ENCODE assay signal across 1 cellular context in the genomic region with DNA sequence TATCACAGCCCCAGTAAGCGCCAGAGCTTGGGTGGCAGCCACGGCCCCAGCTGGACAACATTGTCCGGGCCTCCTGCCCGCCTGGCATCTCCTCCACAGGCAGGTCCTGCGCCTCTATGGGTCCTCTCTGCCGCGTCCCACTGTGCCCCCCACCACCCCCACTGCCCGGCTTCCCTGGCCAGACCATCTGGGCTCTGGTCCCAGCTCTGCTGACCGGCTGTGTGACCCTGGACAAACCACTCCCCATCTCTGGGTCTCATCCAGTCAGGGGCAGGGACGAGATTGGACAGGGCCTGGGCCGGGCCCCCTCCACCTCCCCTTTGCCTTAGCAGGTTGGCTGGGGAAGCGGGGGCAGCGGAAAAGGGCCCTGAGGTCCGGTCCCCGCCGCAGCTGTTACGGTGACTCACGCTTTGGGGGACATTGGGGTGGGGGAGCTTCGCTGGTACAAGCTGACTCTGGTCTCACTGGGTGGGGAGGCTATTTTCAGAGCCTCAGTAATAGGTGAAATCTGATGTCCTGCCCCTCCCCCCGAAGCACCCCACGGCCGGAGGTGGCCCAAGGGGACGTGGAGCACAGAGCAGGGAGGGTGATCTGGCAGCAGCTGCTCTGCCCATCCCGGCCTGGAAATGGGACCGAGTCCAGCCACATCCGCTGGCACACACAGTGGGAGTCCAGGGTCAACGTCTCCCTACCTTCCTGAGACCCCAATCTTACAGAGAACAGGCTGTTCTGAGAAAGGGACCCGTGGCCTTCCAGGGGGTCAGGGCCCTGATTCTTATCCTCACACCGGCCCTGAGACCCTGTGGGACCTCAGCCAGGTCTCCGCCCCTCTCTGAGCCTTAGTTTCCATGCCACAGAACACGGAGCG.
A peak's percentile ranks its signal among the peaks of the same experiment; 100 is the strongest.
TF ChIP-seq lines count a peak whose summit lies in the region.

No MANE protein-coding gene starts in this region.

TF ChIP-seq in K562, 482 proteins besides CTCF, POLR2A, EP300 and RAD21 (continued from another document and continues in another):
- TF ChIP-seq, protein P1, sequence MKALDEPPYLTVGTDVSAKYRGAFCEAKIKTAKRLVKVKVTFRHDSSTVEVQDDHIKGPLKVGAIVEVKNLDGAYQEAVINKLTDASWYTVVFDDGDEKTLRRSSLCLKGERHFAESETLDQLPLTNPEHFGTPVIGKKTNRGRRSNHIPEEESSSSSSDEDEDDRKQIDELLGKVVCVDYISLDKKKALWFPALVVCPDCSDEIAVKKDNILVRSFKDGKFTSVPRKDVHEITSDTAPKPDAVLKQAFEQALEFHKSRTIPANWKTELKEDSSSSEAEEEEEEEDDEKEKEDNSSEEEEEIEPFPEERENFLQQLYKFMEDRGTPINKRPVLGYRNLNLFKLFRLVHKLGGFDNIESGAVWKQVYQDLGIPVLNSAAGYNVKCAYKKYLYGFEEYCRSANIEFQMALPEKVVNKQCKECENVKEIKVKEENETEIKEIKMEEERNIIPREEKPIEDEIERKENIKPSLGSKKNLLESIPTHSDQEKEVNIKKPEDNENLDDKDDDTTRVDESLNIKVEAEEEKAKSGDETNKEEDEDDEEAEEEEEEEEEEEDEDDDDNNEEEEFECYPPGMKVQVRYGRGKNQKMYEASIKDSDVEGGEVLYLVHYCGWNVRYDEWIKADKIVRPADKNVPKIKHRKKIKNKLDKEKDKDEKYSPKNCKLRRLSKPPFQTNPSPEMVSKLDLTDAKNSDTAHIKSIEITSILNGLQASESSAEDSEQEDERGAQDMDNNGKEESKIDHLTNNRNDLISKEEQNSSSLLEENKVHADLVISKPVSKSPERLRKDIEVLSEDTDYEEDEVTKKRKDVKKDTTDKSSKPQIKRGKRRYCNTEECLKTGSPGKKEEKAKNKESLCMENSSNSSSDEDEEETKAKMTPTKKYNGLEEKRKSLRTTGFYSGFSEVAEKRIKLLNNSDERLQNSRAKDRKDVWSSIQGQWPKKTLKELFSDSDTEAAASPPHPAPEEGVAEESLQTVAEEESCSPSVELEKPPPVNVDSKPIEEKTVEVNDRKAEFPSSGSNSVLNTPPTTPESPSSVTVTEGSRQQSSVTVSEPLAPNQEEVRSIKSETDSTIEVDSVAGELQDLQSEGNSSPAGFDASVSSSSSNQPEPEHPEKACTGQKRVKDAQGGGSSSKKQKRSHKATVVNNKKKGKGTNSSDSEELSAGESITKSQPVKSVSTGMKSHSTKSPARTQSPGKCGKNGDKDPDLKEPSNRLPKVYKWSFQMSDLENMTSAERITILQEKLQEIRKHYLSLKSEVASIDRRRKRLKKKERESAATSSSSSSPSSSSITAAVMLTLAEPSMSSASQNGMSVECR (CRISPR knock-in tag; IDR thresholded peaks at IDR 0.05), result 0 out of 2 replicates have a peak, but pooled peaks have one; percentile 32
- TF ChIP-seq CBFA2T3 (IDR thresholded peaks at IDR 0.05), result peak; percentile 65
- peak; percentile 54 for TF ChIP-seq DACH1 (IDR thresholded peaks at IDR 0.05; ENCODE audit: partially characterized antibody)
- TF ChIP-seq, protein P2, sequence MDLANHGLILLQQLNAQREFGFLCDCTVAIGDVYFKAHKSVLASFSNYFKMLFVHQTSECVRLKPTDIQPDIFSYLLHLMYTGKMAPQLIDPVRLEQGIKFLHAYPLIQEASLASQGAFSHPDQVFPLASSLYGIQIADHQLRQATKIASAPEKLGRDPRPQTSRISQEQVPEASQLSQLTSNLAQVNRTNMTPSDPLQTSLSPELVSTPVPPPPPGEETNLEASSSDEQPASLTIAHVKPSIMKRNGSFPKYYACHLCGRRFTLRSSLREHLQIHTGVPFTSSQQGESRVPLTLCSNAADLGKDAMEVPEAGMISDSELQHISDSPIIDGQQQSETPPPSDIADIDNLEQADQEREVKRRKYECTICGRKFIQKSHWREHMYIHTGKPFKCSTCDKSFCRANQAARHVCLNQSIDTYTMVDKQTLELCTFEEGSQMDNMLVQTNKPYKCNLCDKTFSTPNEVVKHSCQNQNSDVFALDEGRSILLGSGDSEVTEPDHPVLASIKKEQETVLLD (IDR thresholded peaks at IDR 0.05), result 0 out of 2 replicates have a peak, but pooled peaks have one; percentile 33
- TF ChIP-seq, protein P3, sequence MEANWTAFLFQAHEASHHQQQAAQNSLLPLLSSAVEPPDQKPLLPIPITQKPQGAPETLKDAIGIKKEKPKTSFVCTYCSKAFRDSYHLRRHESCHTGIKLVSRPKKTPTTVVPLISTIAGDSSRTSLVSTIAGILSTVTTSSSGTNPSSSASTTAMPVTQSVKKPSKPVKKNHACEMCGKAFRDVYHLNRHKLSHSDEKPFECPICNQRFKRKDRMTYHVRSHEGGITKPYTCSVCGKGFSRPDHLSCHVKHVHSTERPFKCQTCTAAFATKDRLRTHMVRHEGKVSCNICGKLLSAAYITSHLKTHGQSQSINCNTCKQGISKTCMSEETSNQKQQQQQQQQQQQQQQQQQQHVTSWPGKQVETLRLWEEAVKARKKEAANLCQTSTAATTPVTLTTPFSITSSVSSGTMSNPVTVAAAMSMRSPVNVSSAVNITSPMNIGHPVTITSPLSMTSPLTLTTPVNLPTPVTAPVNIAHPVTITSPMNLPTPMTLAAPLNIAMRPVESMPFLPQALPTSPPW (CRISPR knock-in tag; IDR thresholded peaks at IDR 0.05), result peak; percentile 88
- TF ChIP-seq MYNN (IDR thresholded peaks at IDR 0.05), result peak; percentile 66; the same call in 1 of the 2 replicates
- TF ChIP-seq MYNN (CRISPR knock-in tag; IDR thresholded peaks at IDR 0.05), result no peak
- peak in 1 of 2 experiments; percentile 40; a peak in 1 of 4 replicates for TF ChIP-seq MAZ (CRISPR knock-in tag; conservative IDR thresholded peaks at IDR 0.05 in 1 of 2, IDR thresholded peaks at IDR 0.05 in 1 of 2)
- peak; percentile 27; the same call in 1 of the 2 replicates for TF ChIP-seq MBD2 (IDR thresholded peaks at IDR 0.05; ENCODE audit: borderline replicate concordance, low read depth)
- TF ChIP-seq ZFP36 (IDR thresholded peaks at IDR 0.05; ENCODE audit: low read depth, low read length, partially characterized antibody), result peak; percentile 67
- TF ChIP-seq MEF2A (IDR thresholded peaks at IDR 0.05; ENCODE audit: control insufficient read depth, low read depth, low read length), result peak; percentile 41; the same call in 1 of the 2 replicates
- no peak for TF ChIP-seq NFIX (CRISPR knock-in tag; IDR thresholded peaks at IDR 0.05; ENCODE audit: low read depth)
- TF ChIP-seq CREB1 (IDR thresholded peaks at IDR 0.05), result 0 out of 2 replicates have a peak, but pooled peaks have one; percentile 15
- no peak for TF ChIP-seq CREB1 (CRISPR knock-in tag; IDR thresholded peaks at IDR 0.05)
- peak; percentile 51 for TF ChIP-seq CREM (IDR thresholded peaks at IDR 0.05; ENCODE audit: low read depth)
- TF ChIP-seq, protein P4, sequence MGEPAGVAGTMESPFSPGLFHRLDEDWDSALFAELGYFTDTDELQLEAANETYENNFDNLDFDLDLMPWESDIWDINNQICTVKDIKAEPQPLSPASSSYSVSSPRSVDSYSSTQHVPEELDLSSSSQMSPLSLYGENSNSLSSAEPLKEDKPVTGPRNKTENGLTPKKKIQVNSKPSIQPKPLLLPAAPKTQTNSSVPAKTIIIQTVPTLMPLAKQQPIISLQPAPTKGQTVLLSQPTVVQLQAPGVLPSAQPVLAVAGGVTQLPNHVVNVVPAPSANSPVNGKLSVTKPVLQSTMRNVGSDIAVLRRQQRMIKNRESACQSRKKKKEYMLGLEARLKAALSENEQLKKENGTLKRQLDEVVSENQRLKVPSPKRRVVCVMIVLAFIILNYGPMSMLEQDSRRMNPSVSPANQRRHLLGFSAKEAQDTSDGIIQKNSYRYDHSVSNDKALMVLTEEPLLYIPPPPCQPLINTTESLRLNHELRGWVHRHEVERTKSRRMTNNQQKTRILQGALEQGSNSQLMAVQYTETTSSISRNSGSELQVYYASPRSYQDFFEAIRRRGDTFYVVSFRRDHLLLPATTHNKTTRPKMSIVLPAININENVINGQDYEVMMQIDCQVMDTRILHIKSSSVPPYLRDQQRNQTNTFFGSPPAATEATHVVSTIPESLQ (CRISPR knock-in tag; IDR thresholded peaks at IDR 0.05), result 0 out of 2 replicates have a peak, but pooled peaks have one; percentile 71
- peak; percentile 92 for TF ChIP-seq ZBTB7A (IDR thresholded peaks at IDR 0.05; ENCODE audit: borderline replicate concordance, control insufficient read depth, low read depth, low read length)
- TF ChIP-seq, protein P5, sequence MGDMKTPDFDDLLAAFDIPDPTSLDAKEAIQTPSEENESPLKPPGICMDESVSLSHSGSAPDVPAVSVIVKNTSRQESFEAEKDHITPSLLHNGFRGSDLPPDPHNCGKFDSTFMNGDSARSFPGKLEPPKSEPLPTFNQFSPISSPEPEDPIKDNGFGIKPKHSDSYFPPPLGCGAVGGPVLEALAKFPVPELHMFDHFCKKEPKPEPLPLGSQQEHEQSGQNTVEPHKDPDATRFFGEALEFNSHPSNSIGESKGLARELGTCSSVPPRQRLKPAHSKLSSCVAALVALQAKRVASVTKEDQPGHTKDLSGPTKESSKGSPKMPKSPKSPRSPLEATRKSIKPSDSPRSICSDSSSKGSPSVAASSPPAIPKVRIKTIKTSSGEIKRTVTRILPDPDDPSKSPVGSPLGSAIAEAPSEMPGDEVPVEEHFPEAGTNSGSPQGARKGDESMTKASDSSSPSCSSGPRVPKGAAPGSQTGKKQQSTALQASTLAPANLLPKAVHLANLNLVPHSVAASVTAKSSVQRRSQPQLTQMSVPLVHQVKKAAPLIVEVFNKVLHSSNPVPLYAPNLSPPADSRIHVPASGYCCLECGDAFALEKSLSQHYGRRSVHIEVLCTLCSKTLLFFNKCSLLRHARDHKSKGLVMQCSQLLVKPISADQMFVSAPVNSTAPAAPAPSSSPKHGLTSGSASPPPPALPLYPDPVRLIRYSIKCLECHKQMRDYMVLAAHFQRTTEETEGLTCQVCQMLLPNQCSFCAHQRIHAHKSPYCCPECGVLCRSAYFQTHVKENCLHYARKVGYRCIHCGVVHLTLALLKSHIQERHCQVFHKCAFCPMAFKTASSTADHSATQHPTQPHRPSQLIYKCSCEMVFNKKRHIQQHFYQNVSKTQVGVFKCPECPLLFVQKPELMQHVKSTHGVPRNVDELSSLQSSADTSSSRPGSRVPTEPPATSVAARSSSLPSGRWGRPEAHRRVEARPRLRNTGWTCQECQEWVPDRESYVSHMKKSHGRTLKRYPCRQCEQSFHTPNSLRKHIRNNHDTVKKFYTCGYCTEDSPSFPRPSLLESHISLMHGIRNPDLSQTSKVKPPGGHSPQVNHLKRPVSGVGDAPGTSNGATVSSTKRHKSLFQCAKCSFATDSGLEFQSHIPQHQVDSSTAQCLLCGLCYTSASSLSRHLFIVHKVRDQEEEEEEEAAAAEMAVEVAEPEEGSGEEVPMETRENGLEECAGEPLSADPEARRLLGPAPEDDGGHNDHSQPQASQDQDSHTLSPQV (IDR thresholded peaks at IDR 0.05), result 0 out of 2 replicates have a peak, but pooled peaks have one; percentile 39
- TF ChIP-seq SMARCA4 (IDR thresholded peaks at IDR 0.05), result peak; percentile 50; the same call in 1 of the 2 replicates
- TF ChIP-seq, protein P6, sequence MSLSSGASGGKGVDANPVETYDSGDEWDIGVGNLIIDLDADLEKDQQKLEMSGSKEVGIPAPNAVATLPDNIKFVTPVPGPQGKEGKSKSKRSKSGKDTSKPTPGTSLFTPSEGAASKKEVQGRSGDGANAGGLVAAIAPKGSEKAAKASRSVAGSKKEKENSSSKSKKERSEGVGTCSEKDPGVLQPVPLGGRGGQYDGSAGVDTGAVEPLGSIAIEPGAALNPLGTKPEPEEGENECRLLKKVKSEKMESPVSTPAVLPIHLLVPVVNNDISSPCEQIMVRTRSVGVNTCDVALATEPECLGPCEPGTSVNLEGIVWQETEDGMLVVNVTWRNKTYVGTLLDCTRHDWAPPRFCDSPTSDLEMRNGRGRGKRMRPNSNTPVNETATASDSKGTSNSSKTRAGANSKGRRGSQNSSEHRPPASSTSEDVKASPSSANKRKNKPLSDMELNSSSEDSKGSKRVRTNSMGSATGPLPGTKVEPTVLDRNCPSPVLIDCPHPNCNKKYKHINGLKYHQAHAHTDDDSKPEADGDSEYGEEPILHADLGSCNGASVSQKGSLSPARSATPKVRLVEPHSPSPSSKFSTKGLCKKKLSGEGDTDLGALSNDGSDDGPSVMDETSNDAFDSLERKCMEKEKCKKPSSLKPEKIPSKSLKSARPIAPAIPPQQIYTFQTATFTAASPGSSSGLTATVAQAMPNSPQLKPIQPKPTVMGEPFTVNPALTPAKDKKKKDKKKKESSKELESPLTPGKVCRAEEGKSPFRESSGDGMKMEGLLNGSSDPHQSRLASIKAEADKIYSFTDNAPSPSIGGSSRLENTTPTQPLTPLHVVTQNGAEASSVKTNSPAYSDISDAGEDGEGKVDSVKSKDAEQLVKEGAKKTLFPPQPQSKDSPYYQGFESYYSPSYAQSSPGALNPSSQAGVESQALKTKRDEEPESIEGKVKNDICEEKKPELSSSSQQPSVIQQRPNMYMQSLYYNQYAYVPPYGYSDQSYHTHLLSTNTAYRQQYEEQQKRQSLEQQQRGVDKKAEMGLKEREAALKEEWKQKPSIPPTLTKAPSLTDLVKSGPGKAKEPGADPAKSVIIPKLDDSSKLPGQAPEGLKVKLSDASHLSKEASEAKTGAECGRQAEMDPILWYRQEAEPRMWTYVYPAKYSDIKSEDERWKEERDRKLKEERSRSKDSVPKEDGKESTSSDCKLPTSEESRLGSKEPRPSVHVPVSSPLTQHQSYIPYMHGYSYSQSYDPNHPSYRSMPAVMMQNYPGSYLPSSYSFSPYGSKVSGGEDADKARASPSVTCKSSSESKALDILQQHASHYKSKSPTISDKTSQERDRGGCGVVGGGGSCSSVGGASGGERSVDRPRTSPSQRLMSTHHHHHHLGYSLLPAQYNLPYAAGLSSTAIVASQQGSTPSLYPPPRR (CRISPR knock-in tag; IDR thresholded peaks at IDR 0.05; ENCODE audit: borderline replicate concordance), result no peak
- TF ChIP-seq KLF13 (tag; IDR thresholded peaks at IDR 0.05; ENCODE audit: borderline replicate concordance, low read depth), result no peak
- TF ChIP-seq, protein P7, sequence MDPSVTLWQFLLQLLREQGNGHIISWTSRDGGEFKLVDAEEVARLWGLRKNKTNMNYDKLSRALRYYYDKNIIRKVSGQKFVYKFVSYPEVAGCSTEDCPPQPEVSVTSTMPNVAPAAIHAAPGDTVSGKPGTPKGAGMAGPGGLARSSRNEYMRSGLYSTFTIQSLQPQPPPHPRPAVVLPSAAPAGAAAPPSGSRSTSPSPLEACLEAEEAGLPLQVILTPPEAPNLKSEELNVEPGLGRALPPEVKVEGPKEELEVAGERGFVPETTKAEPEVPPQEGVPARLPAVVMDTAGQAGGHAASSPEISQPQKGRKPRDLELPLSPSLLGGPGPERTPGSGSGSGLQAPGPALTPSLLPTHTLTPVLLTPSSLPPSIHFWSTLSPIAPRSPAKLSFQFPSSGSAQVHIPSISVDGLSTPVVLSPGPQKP (CRISPR knock-in tag; IDR thresholded peaks at IDR 0.05), result no peak
- TF ChIP-seq ESRRB (CRISPR knock-in tag; IDR thresholded peaks at IDR 0.05; ENCODE audit: borderline replicate concordance), result no peak
- peak; percentile 23 for TF ChIP-seq FIP1L1 (IDR thresholded peaks at IDR 0.05; ENCODE audit: low read depth, low read length, poor library complexity, severe bottlenecking)
- 0 out of 2 replicates have a peak, but pooled peaks have one; percentile 65 for TF ChIP-seq PHF21A (IDR thresholded peaks at IDR 0.05; ENCODE audit: borderline replicate concordance, low read depth)
- TF ChIP-seq, protein P8, sequence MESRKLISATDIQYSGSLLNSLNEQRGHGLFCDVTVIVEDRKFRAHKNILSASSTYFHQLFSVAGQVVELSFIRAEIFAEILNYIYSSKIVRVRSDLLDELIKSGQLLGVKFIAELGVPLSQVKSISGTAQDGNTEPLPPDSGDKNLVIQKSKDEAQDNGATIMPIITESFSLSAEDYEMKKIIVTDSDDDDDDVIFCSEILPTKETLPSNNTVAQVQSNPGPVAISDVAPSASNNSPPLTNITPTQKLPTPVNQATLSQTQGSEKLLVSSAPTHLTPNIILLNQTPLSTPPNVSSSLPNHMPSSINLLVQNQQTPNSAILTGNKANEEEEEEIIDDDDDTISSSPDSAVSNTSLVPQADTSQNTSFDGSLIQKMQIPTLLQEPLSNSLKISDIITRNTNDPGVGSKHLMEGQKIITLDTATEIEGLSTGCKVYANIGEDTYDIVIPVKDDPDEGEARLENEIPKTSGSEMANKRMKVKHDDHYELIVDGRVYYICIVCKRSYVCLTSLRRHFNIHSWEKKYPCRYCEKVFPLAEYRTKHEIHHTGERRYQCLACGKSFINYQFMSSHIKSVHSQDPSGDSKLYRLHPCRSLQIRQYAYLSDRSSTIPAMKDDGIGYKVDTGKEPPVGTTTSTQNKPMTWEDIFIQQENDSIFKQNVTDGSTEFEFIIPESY (CRISPR knock-in tag; IDR thresholded peaks at IDR 0.05), result peak; percentile 56
- no peak for TF ChIP-seq KLF10 (CRISPR knock-in tag; IDR thresholded peaks at IDR 0.05)
